9 cellular contexts compared by ENCODE assay signal in genomic region chr5:180072556-180072955, GRCh38. TPM values are rescaled to one million over a fixed set of nuclear protein-coding genes. Genes with fewer than 3 reads are reported as not detected.
DNase-seq lines count a peak whose midpoint lies in the region; ATAC-seq and TF ChIP-seq lines count a peak whose summit lies in the region.
"Had no signal": no experiment of that assay in that cellular context is flagged by ENCODE, and none has a peak within 500 bp of the region (broad histone marks: within the 10 kb centered on the region; RNA-seq: fewer than 3 reads in every experiment).

No MANE protein-coding gene starts in this region.

- POLR2A ChIA-PET in activated naive CD8-positive, alpha-beta T cell treated with anti-CD3 and anti-CD28 coated beads, Interleukin-2, amount 10 ng/mL, durations not matched to agents 7 days and 5 days (lab: Charles Lee), result no interaction called here

- TF ChIP-seq POLR2A in heart left ventricle (IDR thresholded peaks at IDR 0.05), result no peak

- peak overlapping the region in 7 of 12 donors; percentile 75 to 99 (median 85) for H3K4me3 ChIP-seq in heart left ventricle
- no peak overlapping the region for H3K4me3 ChIP-seq in right atrium auricular region
- peak overlapping the region; percentile 98 for H3K4me3 ChIP-seq in thoracic aorta

- ATAC-seq in heart left ventricle (no peak), thoracic aorta (ENCODE audit: insufficient number of reproducible peaks, low FRiP score, low read depth) (no peak), GM19455 (IDR thresholded peaks at IDR 0.05; ENCODE audit: unreplicated experiment) (no peak)
- ATAC-seq in activated naive CD8-positive, alpha-beta T cell treated with anti-CD3 and anti-CD28 coated beads, Interleukin-2, amount 10 ng/mL, durations not matched to agents 7 days and 5 days (ENCODE audit: low read depth), result no peak

- H3K27ac ChIP-seq in heart left ventricle (peak overlapping the region in 10 of 12 donors; percentile 91 to 100 (median 98)), right atrium auricular region (peak overlapping the region in 1 of 2 donors; percentile 97), thoracic aorta (peak overlapping the region; percentile 93 to 94)

- peaks cover 2% of the 10 kb centered on the region for H3K36me3 Mint-ChIP-seq in activated naive CD8-positive, alpha-beta T cell treated with anti-CD3 and anti-CD28 coated beads, Interleukin-2, amount 10 ng/mL, durations not matched to agents 7 days and 5 days
- H3K36me3 Mint-ChIP-seq in mesothelial cell of epicardium, result no peaks in the 10 kb centered on the region

- peaks cover 3% of the 10 kb centered on the region for H3K9me3 Mint-ChIP-seq in activated naive CD8-positive, alpha-beta T cell treated with anti-CD3 and anti-CD28 coated beads, Interleukin-2, amount 10 ng/mL, durations not matched to agents 7 days and 5 days
- H3K9me3 Mint-ChIP-seq in mesothelial cell of epicardium, result no peaks in the 10 kb centered on the region

- H3K4me1 ChIP-seq in heart left ventricle, result peaks cover 0 to 36% (median 15%) of the 10 kb centered on the region in 12 donors
- peaks cover 0 to 31% of the 10 kb centered on the region in 2 donors for H3K4me1 ChIP-seq in right atrium auricular region
- H3K4me1 ChIP-seq in thoracic aorta (ENCODE audit: control insufficient read depth in 1 of 2, low read depth in 2 of 2), result peaks cover 0 to 30% of the 10 kb centered on the region in 2 donors

- H3K4me1 Mint-ChIP-seq in activated naive CD8-positive, alpha-beta T cell treated with anti-CD3 and anti-CD28 coated beads, Interleukin-2, amount 10 ng/mL, durations not matched to agents 7 days and 5 days, result peaks cover 8% of the 10 kb centered on the region
- peaks cover 30% of the 10 kb centered on the region for H3K4me1 Mint-ChIP-seq in mesothelial cell of epicardium

- H3K4me3 Mint-ChIP-seq in activated naive CD8-positive, alpha-beta T cell treated with anti-CD3 and anti-CD28 coated beads, Interleukin-2, amount 10 ng/mL, durations not matched to agents 7 days and 5 days, result peak overlapping the region; percentile 74
- peak overlapping the region; percentile 50 for H3K4me3 Mint-ChIP-seq in mesothelial cell of epicardium

- DNase-seq in heart left ventricle (peak in 1 of 5 donors; percentile 21), right atrium auricular region (ENCODE audit: low spot score) (no peak), mesothelial cell of epicardium (ENCODE audit: low spot score in 2 of 2, unreplicated experiment in 2 of 2) (no peak), thoracic aorta (ENCODE audit: low spot score) (no peak), inferior parietal cortex (ENCODE audit: extremely low spot score) (no peak), NCI-H748 treated with DMSO at 0.1 percent for 48 hours (lab: John Stamatoyannopoulos, UW) (no peak)
- no peak for DNase-seq in activated naive CD8-positive, alpha-beta T cell treated with anti-CD3 and anti-CD28 coated beads, Interleukin-2, amount 10 ng/mL, durations not matched to agents 7 days and 5 days

- 75 to 81% (median 77%) methylated on average over 21 to 25 of the region's 25 CpGs for WGBS in heart left ventricle, 4 donors

- peaks cover 0 to 6% (median 0%) of the 10 kb centered on the region in 12 donors for H3K9me3 ChIP-seq in heart left ventricle
- peaks cover 0 to 3% of the 10 kb centered on the region in 2 donors for H3K9me3 ChIP-seq in right atrium auricular region
- H3K9me3 ChIP-seq in thoracic aorta, result no peaks in the 10 kb centered on the region

- peaks cover 27% of the 10 kb centered on the region for H3K27me3 Mint-ChIP-seq in activated naive CD8-positive, alpha-beta T cell treated with anti-CD3 and anti-CD28 coated beads, Interleukin-2, amount 10 ng/mL, durations not matched to agents 7 days and 5 days
- H3K27me3 Mint-ChIP-seq in mesothelial cell of epicardium (ENCODE audit: low read depth), result peaks cover 4% of the 10 kb centered on the region

- TF ChIP-seq CTCF in heart left ventricle (IDR thresholded peaks at IDR 0.05), result no peak
- no peak for TF ChIP-seq CTCF in right atrium auricular region (IDR thresholded peaks at IDR 0.05)
- no peak for TF ChIP-seq CTCF in mesothelial cell of epicardium (IDR thresholded peaks at IDR 0.05; ENCODE audit: unreplicated experiment)
- no peak for TF ChIP-seq CTCF in thoracic aorta (IDR thresholded peaks at IDR 0.05)

- H3K27ac Mint-ChIP-seq in activated naive CD8-positive, alpha-beta T cell treated with anti-CD3 and anti-CD28 coated beads, Interleukin-2, amount 10 ng/mL, durations not matched to agents 7 days and 5 days, result no peak overlapping the region
- no peak overlapping the region for H3K27ac Mint-ChIP-seq in mesothelial cell of epicardium
- H3K27ac Mint-ChIP-seq: activated T-helper 2 cell treated with anti-CD3 and anti-CD28 coated beads, Interferon-gamma antibody, Interleukin-2, Interleukin-4, amounts not matched to agents 10 μg/mL and 5 μg/mL and 100 μg/mL, durations not matched to agents 14 hours and 24 hours and 36 hours had no signal

- no peaks in the 10 kb centered on the region for H3K36me3 ChIP-seq in heart left ventricle
- no peaks in the 10 kb centered on the region for H3K36me3 ChIP-seq in right atrium auricular region
- no peaks in the 10 kb centered on the region for H3K36me3 ChIP-seq in thoracic aorta

- no peaks in the 10 kb centered on the region for H3K27me3 ChIP-seq in heart left ventricle
- no peaks in the 10 kb centered on the region for H3K27me3 ChIP-seq in right atrium auricular region
- no peaks in the 10 kb centered on the region for H3K27me3 ChIP-seq in thoracic aorta (replicated peaks; ENCODE audit: insufficient read depth)

- intact Hi-C loops in heart left ventricle (cut with DNase I), result loop anchor here in 3 of 10 donors (5.0 to 10.0 kb wide), 3 partner anchors 68 to 168 kb away; partner anchors contain the start of gene TBC1D9B (in 2 of the 3)

RNA-seq across cellular contexts. Expression of gene RNF130, which starts 1.0 kb away (rescaled TPM):
- 10 to 100 TPM; 34.4 to 76.2 (median 40.5) TPM for total RNA-seq in heart left ventricle
- 10 to 100 TPM; 26.3 to 32.3 TPM for polyA plus RNA-seq in heart left ventricle
- 10 to 100 TPM; 42.9 to 51.3 TPM for total RNA-seq in right atrium auricular region
- total RNA-seq in activated naive CD8-positive, alpha-beta T cell treated with anti-CD3 and anti-CD28 coated beads, Interleukin-2, amount 10 ng/mL, durations not matched to agents 7 days and 5 days, result 10 to 100 TPM; 10.7 to 11.5 TPM
- total RNA-seq in mesothelial cell of epicardium, result 44.9 to 46.8 TPM (median 44.9 TPM) in 3 replicates
- total RNA-seq in thoracic aorta, result 100 to 1,000 TPM in 1 of 2 donors, 10 to 100 TPM in 1; 83.9 to 151 TPM

Comparison
In these comparisons a context has a peak if more than half of its experiments do, and no peak if none do; other contexts are left out.
1. H3K4me3 ChIP-seq: peak in heart left ventricle (7 of 12) and thoracic aorta (single experiment); none in right atrium auricular region (0 of 2).